In genomic region chr16:85187002-85187401, GRCh38 we compare ENCODE assay signal across 12 cellular contexts.
DNase-seq lines count a peak whose midpoint lies in the region; ATAC-seq and TF ChIP-seq lines count a peak whose summit lies in the region.
"Had no signal": no experiment of that assay in that cellular context is flagged by ENCODE, and none has a peak within 500 bp of the region (broad histone marks: within the 10 kb centered on the region; RNA-seq: fewer than 3 reads in every experiment).

No MANE protein-coding gene starts in this region.

- H2AFZ ChIP-seq in fibroblast of lung (ENCODE audit: low read length), result no peak overlapping the region

- H4K20me1 ChIP-seq in fibroblast of lung (ENCODE audit: control insufficient read depth, extremely low read depth, insufficient read depth, low read length), result no peaks in the 10 kb centered on the region

- H3K4me1 ChIP-seq in fibroblast of lung (ENCODE audit: control insufficient read depth, extremely low read depth, insufficient read depth, low read length) (peaks cover 3% of the 10 kb centered on the region), mesodermal cell (ENCODE audit: control insufficient read depth, insufficient read depth, low read length, poor library complexity, severe bottlenecking) (peaks cover 17% of the 10 kb centered on the region), thyroid gland (peaks cover 4 to 16% of the 10 kb centered on the region in 2 donors)

- 81 to 87% methylated on average over 12 to 13 of the region's 13 CpGs for WGBS in mesodermal cell (ENCODE audit: insufficient coverage in 2 of 2), 2 experiments
- WGBS in thyroid gland, 2 donors, result 67 to 77% methylated on average over 5 to 12 of the region's 13 CpGs

- no peak overlapping the region for H3K9ac ChIP-seq in fibroblast of lung (ENCODE audit: insufficient read depth, low read length)

- no peak for TF ChIP-seq CTCF in fibroblast of lung (conservative IDR thresholded peaks at IDR 0.05 in 1 of 2, IDR thresholded peaks at IDR 0.05 in 1 of 2; ENCODE audit: low read depth in 1 of 2, low read length in 2 of 2)
- no peak for TF ChIP-seq CTCF in thyroid gland (IDR thresholded peaks at IDR 0.05)

- H3K27ac ChIP-seq in fibroblast of lung (ENCODE audit: insufficient read depth, low read length) (peak overlapping the region; percentile 7), mesodermal cell (ENCODE audit: low read depth, low read length, severe bottlenecking) (peak overlapping the region; percentile 6), thyroid gland (no peak overlapping the region)

- peak overlapping the region; percentile 9 for H3K4me2 ChIP-seq in fibroblast of lung (ENCODE audit: extremely low read depth, insufficient read depth, low read length)

- H3K9me3 ChIP-seq in MG63 (peaks cover 4% of the 10 kb centered on the region), fibroblast of lung (ENCODE audit: control insufficient read depth, insufficient read depth, low read depth, low read length) (no peaks in the 10 kb centered on the region), mesodermal cell (ENCODE audit: control insufficient read depth, low read length) (peaks cover 19% of the 10 kb centered on the region), thyroid gland (no peaks in the 10 kb centered on the region)

- H3K27me3 ChIP-seq in MG63 (no peaks in the 10 kb centered on the region), fibroblast of lung (ENCODE audit: control insufficient read depth, insufficient read depth, low read length) (no peaks in the 10 kb centered on the region), thyroid gland (no peaks in the 10 kb centered on the region)

- intact Hi-C loops in thyroid gland (cut with DNase I), result no loop called here

- peak; percentile 42 for DNase-seq in MG63
- peak; percentile 66 to 84 for DNase-seq in fibroblast of lung (ENCODE audit: low read depth in 2 of 2)
- DNase-seq in thyroid gland, result peak; percentile 50 to 63
- no peak for DNase-seq in COLO829 (ENCODE audit: low spot score)
- no peak for DNase-seq in activated CD4-positive, alpha-beta T cell treated with anti-CD3 and anti-CD28 coated beads, Interleukin-2, amount 50 U/mL, for 4 hours
- DNase-seq in NK-92 treated with Interleukin-12 subunit alpha and Interleukin-12 subunit beta, amount 100 ng/mL, for 24 hours (lab: John Stamatoyannopoulos, UW), result no peak
- DNase-seq: activated CD4-positive, alpha-beta T cell treated with anti-CD3 and anti-CD28 coated beads, Interleukin-2, amount 10 ng/mL, durations not matched to agents 24 days and 14 days; activated gamma-delta T cell treated with Interleukin-2 at 50 U/mL for 16 hours; NCI-H526 had no signal

- peaks cover 31% of the 10 kb centered on the region for H3K36me3 ChIP-seq in MG63
- H3K36me3 ChIP-seq in fibroblast of lung (ENCODE audit: control insufficient read depth, insufficient read depth, low read length), result peaks cover 11% of the 10 kb centered on the region
- H3K36me3 ChIP-seq in mesodermal cell (ENCODE audit: control insufficient read depth, insufficient read depth, low read length), result peaks cover 51% of the 10 kb centered on the region
- H3K36me3 ChIP-seq in thyroid gland, result no peaks in the 10 kb centered on the region

- no peak for ATAC-seq in GM18907 (IDR thresholded peaks at IDR 0.05; ENCODE audit: unreplicated experiment)
- ATAC-seq: GM12878 had no signal

- H3K79me2 ChIP-seq in fibroblast of lung (ENCODE audit: control insufficient read depth, insufficient read depth, low read length), result peaks cover 27% of the 10 kb centered on the region

- TF ChIP-seq POLR2A in thyroid gland (IDR thresholded peaks at IDR 0.05), result no peak

- H3K4me3 ChIP-seq in MG63 (no peak overlapping the region), fibroblast of lung (replicated peaks in 1 of 4; ENCODE audit: control extremely low read depth in 1 of 4, insufficient read depth in 1 of 4, low read depth in 3 of 4, low read length in 4 of 4) (no peak overlapping the region), mesodermal cell (ENCODE audit: extremely low read depth, insufficient read depth, low read length, poor library complexity, severe bottlenecking) (no peak overlapping the region), thyroid gland (replicated peaks in 1 of 3) (no peak overlapping the region)
- H3K4me3 ChIP-seq: GM12878 had no signal

Comparison
In these comparisons a context has a peak if more than half of its experiments do, and no peak if none do; other contexts are left out.
1. DNase-seq: peak in MG63 (single experiment), fibroblast of lung (2 of 2) and thyroid gland (2 of 2); none in COLO829 (single experiment), activated CD4-positive, alpha-beta T cell treated with anti-CD3 and anti-CD28 coated beads, Interleukin-2, amount 50 U/mL, for 4 hours (0 of 2) and NK-92 treated with Interleukin-12 subunit alpha and Interleukin-12 subunit beta, amount 100 ng/mL, for 24 hours (single experiment).
2. H3K27ac ChIP-seq: peak in fibroblast of lung (single experiment) and mesodermal cell (single experiment); none in thyroid gland (0 of 3).